In the genomic region with DNA sequence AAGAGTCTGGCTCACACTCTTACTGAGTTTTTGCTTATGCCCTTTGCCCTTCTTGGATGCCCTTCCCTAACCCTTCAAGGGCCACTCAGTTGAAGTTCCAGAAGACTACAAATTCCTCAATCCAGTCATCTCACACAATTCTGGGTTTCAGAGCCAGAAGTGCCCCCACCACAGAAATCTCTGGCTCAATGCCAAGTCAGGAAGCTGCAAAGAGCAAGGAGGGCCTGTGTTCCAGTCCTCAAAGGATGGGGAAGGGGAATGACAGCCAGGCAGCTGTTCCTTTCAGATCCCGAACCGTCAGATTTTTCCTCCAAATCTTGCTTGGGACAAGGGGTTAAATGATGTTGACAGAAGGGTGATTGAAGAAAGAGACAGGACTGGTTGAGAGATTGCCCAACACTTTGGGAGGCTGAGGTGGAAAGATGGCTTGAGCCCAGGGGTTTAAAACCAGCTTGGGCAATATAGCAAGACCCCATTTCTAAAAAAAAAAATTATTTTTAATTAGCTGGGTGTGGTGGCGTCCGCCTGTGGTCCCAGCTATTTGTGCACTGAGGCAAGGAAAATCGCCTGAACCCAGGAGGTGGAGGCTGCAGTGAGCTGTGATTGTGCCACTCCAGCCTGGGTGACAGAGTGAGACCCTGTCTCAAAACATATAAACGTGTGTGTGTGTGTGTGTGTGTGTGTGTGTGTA, we compare ENCODE assay signal across 8 cellular contexts. TPM values are rescaled to one million over a fixed set of nuclear protein-coding genes. Genes with fewer than 3 reads are reported as not detected.
DNase-seq lines count a peak whose midpoint lies in the region; ATAC-seq, FAIRE-seq and TF ChIP-seq lines count a peak whose summit lies in the region.

No MANE protein-coding gene starts in this region.

- TF ChIP-seq CTCF in PC-9 (conservative IDR thresholded peaks at IDR 0.05) (no peak), endothelial cell of umbilical vein (IDR thresholded peaks at IDR 0.05; ENCODE audit: extremely low read depth in 1 of 2, insufficient read depth in 1 of 2, low read depth in 1 of 2, low read length in 2 of 2) (no peak), gastrocnemius medialis (IDR thresholded peaks at IDR 0.05 in 4 of 5, conservative IDR thresholded peaks at IDR 0.05 in 1 of 5) (no peak), adrenal gland (IDR thresholded peaks at IDR 0.05) (no peak), D721Med (IDR thresholded peaks at IDR 0.05; ENCODE audit: insufficient read depth, missing control alignments) (no peak)

- H3K27me3 ChIP-seq in PC-9 (ENCODE audit: insufficient read depth, low read depth) (no peaks in the 10 kb centered on the region), endothelial cell of umbilical vein (ENCODE audit: control insufficient read depth in 2 of 2, insufficient read depth in 2 of 2, low read length in 2 of 2) (no peaks in the 10 kb centered on the region), gastrocnemius medialis (no peaks in the 10 kb centered on the region), adrenal gland (no peaks in the 10 kb centered on the region)

- H3K9ac ChIP-seq in endothelial cell of umbilical vein (replicated peaks; ENCODE audit: extremely low read depth, insufficient read depth, low read length): peak overlapping the region; percentile 53

- H3K4me2 ChIP-seq in PC-9: peak overlapping the region; percentile 96
- peak overlapping the region; percentile 72 for H3K4me2 ChIP-seq in endothelial cell of umbilical vein (ENCODE audit: insufficient read depth, low read length)

- H3K4me1 ChIP-seq in PC-9 (replicated peaks; ENCODE audit: insufficient read depth) (peaks cover 40% of the 10 kb centered on the region), endothelial cell of umbilical vein (ENCODE audit: control insufficient read depth, extremely low read depth, insufficient read depth, low read length) (peaks cover 18% of the 10 kb centered on the region), gastrocnemius medialis (peaks cover 5 to 23% of the 10 kb centered on the region in 2 donors), adrenal gland (replicated peaks in 1 of 2) (peaks cover 8 to 10% of the 10 kb centered on the region in 2 donors)

- peak overlapping the region; percentile 85 for H3K4me3 ChIP-seq in PC-9
- H3K4me3 ChIP-seq in endothelial cell of umbilical vein (replicated peaks in 1 of 3; ENCODE audit: insufficient read depth in 1 of 3, low read depth in 1 of 3, low read length in 3 of 3): no peak overlapping the region
- H3K4me3 ChIP-seq in gastrocnemius medialis: peak overlapping the region; percentile 66 to 72 (median 70)
- H3K4me3 ChIP-seq in adrenal gland: peak overlapping the region in 1 of 4 donors; percentile 71

- TF ChIP-seq POLR2A in endothelial cell of umbilical vein (IDR thresholded peaks at IDR 0.05; ENCODE audit: low read depth, low read length) (no peak), gastrocnemius medialis (IDR thresholded peaks at IDR 0.05) (no peak), adrenal gland (IDR thresholded peaks at IDR 0.05) (no peak)

- dilution Hi-C loops in endothelial cell of umbilical vein (cut with MboI; ENCODE audit: extremely low pct_ligation_motif_present, low sequenced_read_pairs): no loop called here

- 0 out of 2 replicates have a peak, but pooled peaks cover 2% of the 10 kb centered on the region for H3K36me3 ChIP-seq in PC-9 (ENCODE audit: low read depth)
- no peaks in the 10 kb centered on the region for H3K36me3 ChIP-seq in endothelial cell of umbilical vein (ENCODE audit: control insufficient read depth in 2 of 2, extremely low read depth in 1 of 2, insufficient read depth in 2 of 2, low read length in 2 of 2)
- H3K36me3 ChIP-seq in gastrocnemius medialis: peaks cover 0 to 11% of the 10 kb centered on the region in 2 donors
- H3K36me3 ChIP-seq in adrenal gland (replicated peaks in 1 of 2): peaks cover 0 to 7% of the 10 kb centered on the region in 2 donors

- H2AFZ ChIP-seq in PC-9 (peak overlapping the region; percentile 91), endothelial cell of umbilical vein (ENCODE audit: low read depth, low read length) (peak overlapping the region; percentile 95)

- POLR2A ChIA-PET in PC-9 (lab: Charles Lee; ENCODE audit: unreplicated experiment): interaction anchor here (0.6 kb wide), 1 partner anchor 21 kb away, joined by 4 read pairs; no protein-coding TSS in a partner anchor
- POLR2A ChIA-PET in endothelial cell of umbilical vein (lab: Charles Lee): interaction anchor here (2.3 to 3.5 kb wide), 2 partner anchors 14 to 314 kb away, joined by 6 to 18 read pairs; partner anchors contain the start of genes MUTYH, TOE1 and UROD

- 58 to 60% (median 59%) methylated on average over 6 of the region's 6 CpGs for WGBS in adrenal gland, 4 donors

- no peak for ATAC-seq in gastrocnemius medialis

- H3K9me1 ChIP-seq in endothelial cell of umbilical vein (replicated peaks; ENCODE audit: control insufficient read depth, extremely low read depth, insufficient read depth, low read length): no peaks in the 10 kb centered on the region

- intact Hi-C loops in PC-9 (cut with micrococcal nuclease; ENCODE audit: unreplicated experiment) (loop anchor here (5.0 kb wide), 1 partner anchor 856 kb away; no protein-coding TSS in a partner anchor), endothelial cell of umbilical vein (cut with micrococcal nuclease) (loop anchor here (1.0 kb wide), 1 partner anchor 23 kb away; no protein-coding TSS in a partner anchor), gastrocnemius medialis (cut with DNase I; ENCODE audit: low total_unique reads) (no loop called here), adrenal gland (cut with DNase I) (no loop called here)

- H3K27ac ChIP-seq in PC-9: no peak overlapping the region
- H3K27ac ChIP-seq in endothelial cell of umbilical vein (ENCODE audit: insufficient read depth, low read depth, low read length): no peak overlapping the region
- H3K27ac ChIP-seq in gastrocnemius medialis: no peak overlapping the region
- H3K27ac ChIP-seq in adrenal gland: no peak overlapping the region

- DNase-seq in NCI-H1092 treated with DMSO at 0.1 percent for 48 hours (lab: John Stamatoyannopoulos, UW) (peak; percentile 41), NCI-H1092 (lab: John Stamatoyannopoulos, UW) (no peak), PC-9 (no peak), endothelial cell of umbilical vein (ENCODE audit: low read depth, low spot score) (no peak), gastrocnemius medialis (no peak), NCI-H187 (lab: John Stamatoyannopoulos, UW) (no peak), adrenal gland (no peak), D721Med (ENCODE audit: insufficient read length, low spot score) (no peak)

- H3K79me2 ChIP-seq in PC-9 (ENCODE audit: low read depth): peaks cover 26% of the 10 kb centered on the region
- peaks cover 7% of the 10 kb centered on the region for H3K79me2 ChIP-seq in endothelial cell of umbilical vein (ENCODE audit: control insufficient read depth, insufficient read depth, low read length)

- in situ Hi-C loops in gastrocnemius medialis (cut with MboI; ENCODE audit: low sequenced_read_pairs in 4 of 4): no loop called here

- peaks cover 34% of the 10 kb centered on the region for H3F3A ChIP-seq in PC-9 (ENCODE audit: insufficient read depth, low read depth)

- BruUV-seq in PC-9 (replicated peaks; lab: Mats Ljungman, UMichigan) (TSS peak; percentile 16), endothelial cell of umbilical vein (replicated peaks; lab: Mats Ljungman, UMichigan) (no TSS peak)

- H3K9me3 ChIP-seq in PC-9 (ENCODE audit: insufficient read depth, low read depth) (no peaks in the 10 kb centered on the region), endothelial cell of umbilical vein (replicated peaks; ENCODE audit: control insufficient read depth, insufficient read depth, low read length) (no peaks in the 10 kb centered on the region), gastrocnemius medialis (no peaks in the 10 kb centered on the region), adrenal gland (replicated peaks in 1 of 3) (no peaks in the 10 kb centered on the region)

- CTCF ChIA-PET in PC-9 (lab: Charles Lee): interaction anchor here (0.6 to 1.0 kb wide), 3 partner anchors 167 to 518 kb away, joined by 3 to 6 read pairs (median 3); partner anchors contain the start of gene BTBD19
- CTCF ChIA-PET in endothelial cell of umbilical vein (lab: Charles Lee): interaction anchor here (0.9 to 3.7 kb wide), 5 partner anchors 14 to 308 kb away, joined by 3 to 14 read pairs (median 3); partner anchors contain the start of genes MUTYH and TOE1

- FAIRE-seq in endothelial cell of umbilical vein (lab: Jason Lieb, UNC) (peak; percentile 24), D721Med (lab: Jason Lieb, UNC) (no peak)

- H3K9me2 ChIP-seq in PC-9 (ENCODE audit: insufficient read depth): no peaks in the 10 kb centered on the region

- H4K20me1 ChIP-seq in PC-9 (ENCODE audit: insufficient read depth): no peaks in the 10 kb centered on the region
- no peaks in the 10 kb centered on the region for H4K20me1 ChIP-seq in endothelial cell of umbilical vein (replicated peaks; ENCODE audit: control insufficient read depth, extremely low read depth, insufficient read depth, low read length)

RNA-seq across cellular contexts. Expression of gene HPDL, which starts 0.7 kb away (rescaled TPM):
- total RNA-seq in PC-9 (2021): 10.4 and 12.7 TPM in 2 replicates
- 5.6 and 5.9 TPM in 2 replicates for total RNA-seq in endothelial cell of umbilical vein
- polyA plus RNA-seq in endothelial cell of umbilical vein: 3.4 and 3.7 TPM in 2 replicates
- polyA plus RNA-seq in endothelial cell of umbilical vein (2011; cell fraction: cytosol; rRNA removed): 2.6 and 3.2 TPM in 2 replicates
- 1.1 and 1.8 TPM in 2 replicates for polyA plus RNA-seq in endothelial cell of umbilical vein (2011; cell fraction: nucleus; rRNA removed)
- polyA plus RNA-seq in endothelial cell of umbilical vein (2012): 1.9 and 3.3 TPM in 2 replicates
- polyA minus RNA-seq in endothelial cell of umbilical vein: 0.70 and 1.4 TPM in 2 replicates
- 26.3 TPM for polyA minus RNA-seq in endothelial cell of umbilical vein (2011; cell fraction: cytosol; rRNA and poly(A)+ RNA removed)
- 0.87 and 0.96 TPM in 2 replicates for polyA minus RNA-seq in endothelial cell of umbilical vein (2011; cell fraction: nucleus; rRNA and poly(A)+ RNA removed)
- total RNA-seq in gastrocnemius medialis: 1 to 10 TPM in 2 of 4 donors, under 1 TPM in 1, not detected in 1; 0.16 to 2.3 (median 1.1) TPM
- 1 to 10 TPM in 1 of 8 donors, under 1 TPM in 4, not detected in 3; 0.18 to 1.1 (median 0.28) TPM for total RNA-seq in adrenal gland
- polyA plus RNA-seq in adrenal gland: under 1 TPM; 0.16 to 0.37 (median 0.33) TPM

RNA-seq across cellular contexts. Expression of gene TOE1, which starts 14.0 kb away (rescaled TPM):
- total RNA-seq in PC-9 (2021) (14.5 and 20.4 TPM in 2 replicates), endothelial cell of umbilical vein (15.8 and 16.3 TPM in 2 replicates), gastrocnemius medialis (1 to 10 TPM; 2.9 to 9.4 (median 5.3) TPM), adrenal gland (10 to 100 TPM in 3 of 8 donors, 1 to 10 TPM in 5; 3.3 to 15.4 (median 9.8) TPM)
- polyA plus RNA-seq in endothelial cell of umbilical vein (24.9 and 25.2 TPM in 2 replicates), adrenal gland (10 to 100 TPM in 2 of 3 donors, 1 to 10 TPM in 1; 8.9 to 17.7 (median 10.3) TPM)
- 25.3 and 32.1 TPM in 2 replicates for polyA plus RNA-seq in endothelial cell of umbilical vein (2011; cell fraction: cytosol; rRNA removed)
- 33.1 and 34.5 TPM in 2 replicates for polyA plus RNA-seq in endothelial cell of umbilical vein (2011; cell fraction: nucleus; rRNA removed)
- polyA plus RNA-seq in endothelial cell of umbilical vein (2012): 10.8 and 12.9 TPM in 2 replicates
- 27.8 and 33.5 TPM in 2 replicates for polyA minus RNA-seq in endothelial cell of umbilical vein
- polyA minus RNA-seq in endothelial cell of umbilical vein (2011; cell fraction: cytosol; rRNA and poly(A)+ RNA removed): 30.7 TPM
- polyA minus RNA-seq in endothelial cell of umbilical vein (2011; cell fraction: nucleus; rRNA and poly(A)+ RNA removed): 13.7 and 21.1 TPM in 2 replicates

RNA-seq across cellular contexts. Expression of gene MUTYH, which starts 14.3 kb away (rescaled TPM):
- 52.4 and 53.2 TPM in 2 replicates for total RNA-seq in PC-9 (2021)
- 14.3 and 16.6 TPM in 2 replicates for total RNA-seq in endothelial cell of umbilical vein
- 12.3 and 15.0 TPM in 2 replicates for polyA plus RNA-seq in endothelial cell of umbilical vein
- polyA plus RNA-seq in endothelial cell of umbilical vein (2011; cell fraction: cytosol; rRNA removed): 7.5 and 10.4 TPM in 2 replicates
- 57.5 and 66.2 TPM in 2 replicates for polyA plus RNA-seq in endothelial cell of umbilical vein (2011; cell fraction: nucleus; rRNA removed)
- 6.0 and 8.2 TPM in 2 replicates for polyA plus RNA-seq in endothelial cell of umbilical vein (2012)
- polyA minus RNA-seq in endothelial cell of umbilical vein: 6.1 and 9.3 TPM in 2 replicates
- polyA minus RNA-seq in endothelial cell of umbilical vein (2011; cell fraction: cytosol; rRNA and poly(A)+ RNA removed): 8.7 TPM
- 11.3 and 14.0 TPM in 2 replicates for polyA minus RNA-seq in endothelial cell of umbilical vein (2011; cell fraction: nucleus; rRNA and poly(A)+ RNA removed)
- 10 to 100 TPM; 10.1 to 20.6 (median 11.0) TPM for total RNA-seq in gastrocnemius medialis
- total RNA-seq in adrenal gland: 10 to 100 TPM; 15.0 to 35.4 (median 22.2) TPM
- 10 to 100 TPM in 2 of 3 donors, 1 to 10 TPM in 1; 9.8 to 60.7 (median 44.0) TPM for polyA plus RNA-seq in adrenal gland

Comparison
In these comparisons a context has a peak if more than half of its experiments do, and no peak if none do; other contexts are left out.
1. H3K4me3 ChIP-seq: peak in PC-9 (single experiment) and gastrocnemius medialis (4 of 4); none in endothelial cell of umbilical vein (0 of 3).
2. intact Hi-C loops: an anchor here in PC-9 (5.0 kb wide) and endothelial cell of umbilical vein (1.0 kb wide); none called in gastrocnemius medialis and adrenal gland.